Comparison of ENCODE assay signal across 9 cellular contexts in genomic region chr4:107734120-107734519, GRCh38. TPM values are rescaled to one million over a fixed set of nuclear protein-coding genes. Genes with fewer than 3 reads are reported as not detected.
DNase-seq lines count a peak whose midpoint lies in the region; ATAC-seq, FAIRE-seq and TF ChIP-seq lines count a peak whose summit lies in the region.
"Had no signal": no experiment of that assay in that cellular context is flagged by ENCODE, and none has a peak within 500 bp of the region (broad histone marks: within the 10 kb centered on the region; RNA-seq: fewer than 3 reads in every experiment).

No MANE protein-coding gene starts in this region.

- no peaks in the 10 kb centered on the region for H3K79me2 ChIP-seq in DND-41 (ENCODE audit: insufficient read depth, low read length)
- no peaks in the 10 kb centered on the region for H3K79me2 ChIP-seq in PC-9 (ENCODE audit: low read depth)
- no peaks in the 10 kb centered on the region for H3K79me2 ChIP-seq in keratinocyte (ENCODE audit: control insufficient read depth, insufficient read depth, low read length)

- CTCF ChIA-PET in PC-9 (lab: Charles Lee): no interaction called here

- no peaks in the 10 kb centered on the region for H3K9me2 ChIP-seq in PC-9 (ENCODE audit: insufficient read depth)

- peak; percentile 62; the same call in 1 of the 3 replicates for ATAC-seq in DND-41 (ENCODE audit: insufficient read depth, low read depth)
- no peak for ATAC-seq in HG03108 (IDR thresholded peaks at IDR 0.05; ENCODE audit: unreplicated experiment)
- no peak for ATAC-seq in GM19328 (IDR thresholded peaks at IDR 0.05; ENCODE audit: unreplicated experiment)

- FAIRE-seq in keratinocyte (lab: Jason Lieb, UNC): no peak

- DNase-seq in DND-41: no peak
- peak; percentile 7 for DNase-seq in HCEC 1CT
- DNase-seq in PC-9: no peak
- DNase-seq in keratinocyte (ENCODE audit: low read depth, low spot score): no peak
- no peak for DNase-seq in NCI-H446 (lab: John Stamatoyannopoulos, UW)
- DNase-seq in suprapubic skin (ENCODE audit: low spot score in 2 of 2): no peak
- DNase-seq: MV-4-11 had no signal

- dilution Hi-C loops in keratinocyte (cut with MboI; ENCODE audit: extremely low pct_ligation_motif_present, low sequenced_read_pairs): no loop called here

- peaks cover 6% of the 10 kb centered on the region for H3K27me3 ChIP-seq in DND-41 (ENCODE audit: insufficient read depth, low read length, poor library complexity)
- no peaks in the 10 kb centered on the region for H3K27me3 ChIP-seq in PC-9 (ENCODE audit: insufficient read depth, low read depth)
- no peaks in the 10 kb centered on the region for H3K27me3 ChIP-seq in keratinocyte (ENCODE audit: control insufficient read depth, extremely low read depth, insufficient read depth, low read length)
- H3K27me3 ChIP-seq in suprapubic skin: no peaks in the 10 kb centered on the region

- H2AFZ ChIP-seq in DND-41 (ENCODE audit: low read depth, low read length) (no peak overlapping the region), PC-9 (no peak overlapping the region), keratinocyte (ENCODE audit: control insufficient read depth, low read length) (no peak overlapping the region)

- TF ChIP-seq CTCF in DND-41 (IDR thresholded peaks at IDR 0.05; ENCODE audit: borderline replicate concordance, extremely low read depth, low read length, poor library complexity, severe bottlenecking): peak; percentile 46
- TF ChIP-seq CTCF in PC-9 (conservative IDR thresholded peaks at IDR 0.05): peak; percentile 27; the same call in 1 of the 2 replicates
- peak; percentile 23 to 51 (median 29) for TF ChIP-seq CTCF in keratinocyte (optimal IDR thresholded peaks at IDR 0.05 in 1 of 3, IDR thresholded peaks at IDR 0.05 in 1 of 3, conservative IDR thresholded peaks at IDR 0.05 in 1 of 3; ENCODE audit: extremely low read depth in 1 of 3, insufficient read depth in 2 of 3, low read length in 3 of 3)
- no peak for TF ChIP-seq CTCF in suprapubic skin (IDR thresholded peaks at IDR 0.05)

- no peaks in the 10 kb centered on the region for H4K20me1 ChIP-seq in DND-41 (ENCODE audit: insufficient read depth, low read length)
- no peaks in the 10 kb centered on the region for H4K20me1 ChIP-seq in PC-9 (ENCODE audit: insufficient read depth)
- no peaks in the 10 kb centered on the region for H4K20me1 ChIP-seq in keratinocyte (ENCODE audit: control insufficient read depth, extremely low read depth, insufficient read depth, low read length)

- intact Hi-C loops in PC-9 (cut with micrococcal nuclease; ENCODE audit: unreplicated experiment): no loop called here

- H3K4me1 ChIP-seq in DND-41 (ENCODE audit: insufficient read depth, low read length) (no peaks in the 10 kb centered on the region), PC-9 (replicated peaks; ENCODE audit: insufficient read depth) (no peaks in the 10 kb centered on the region), keratinocyte (ENCODE audit: control insufficient read depth, extremely low read depth, insufficient read depth, low read length) (no peaks in the 10 kb centered on the region), suprapubic skin (no peaks in the 10 kb centered on the region)

- TF ChIP-seq EP300 in suprapubic skin (IDR thresholded peaks at IDR 0.05): no peak

- H3K9me3 ChIP-seq in DND-41 (ENCODE audit: insufficient read depth, low read length, severe bottlenecking) (no peaks in the 10 kb centered on the region), PC-9 (ENCODE audit: insufficient read depth, low read depth) (no peaks in the 10 kb centered on the region), keratinocyte (ENCODE audit: control insufficient read depth, low read depth, low read length) (no peaks in the 10 kb centered on the region), suprapubic skin (no peaks in the 10 kb centered on the region)

- no peak for TF ChIP-seq POLR2A in suprapubic skin (IDR thresholded peaks at IDR 0.05)

- no peak overlapping the region for H3K4me3 ChIP-seq in DND-41 (ENCODE audit: low read depth in 1 of 2, low read length in 2 of 2)
- no peak overlapping the region for H3K4me3 ChIP-seq in PC-9
- H3K4me3 ChIP-seq in keratinocyte (ENCODE audit: control insufficient read depth in 2 of 3, extremely low read depth in 1 of 3, insufficient read depth in 2 of 3, low read depth in 1 of 3, low read length in 3 of 3): no peak overlapping the region
- H3K4me3 ChIP-seq in suprapubic skin: no peak overlapping the region

- WGBS in suprapubic skin: 59% methylated on average over 3 of the region's 3 CpGs

- no peaks in the 10 kb centered on the region for H3F3A ChIP-seq in PC-9 (ENCODE audit: insufficient read depth, low read depth)

- no peak overlapping the region for H3K27ac ChIP-seq in DND-41 (ENCODE audit: low read length)
- no peak overlapping the region for H3K27ac ChIP-seq in PC-9
- no peak overlapping the region for H3K27ac ChIP-seq in keratinocyte (ENCODE audit: control insufficient read depth, insufficient read depth, low read length)
- no peak overlapping the region for H3K27ac ChIP-seq in suprapubic skin

- H3K9me1 ChIP-seq in keratinocyte (ENCODE audit: control insufficient read depth, extremely low read depth, insufficient read depth, low read length): no peaks in the 10 kb centered on the region

- H3K36me3 ChIP-seq in DND-41 (ENCODE audit: insufficient read depth, low read length) (no peaks in the 10 kb centered on the region), PC-9 (ENCODE audit: low read depth) (no peaks in the 10 kb centered on the region), keratinocyte (ENCODE audit: control insufficient read depth in 2 of 2, extremely low read depth in 1 of 2, insufficient read depth in 2 of 2, low read length in 2 of 2) (no peaks in the 10 kb centered on the region), suprapubic skin (no peaks in the 10 kb centered on the region)

- BruUV-seq in PC-9 (replicated peaks; lab: Mats Ljungman, UMichigan): no TSS peak

- POLR2A ChIA-PET in PC-9 (lab: Charles Lee; ENCODE audit: unreplicated experiment): no interaction called here

- H3K4me2 ChIP-seq in DND-41 (ENCODE audit: insufficient read depth, low read length): no peak overlapping the region
- no peak overlapping the region for H3K4me2 ChIP-seq in PC-9
- H3K4me2 ChIP-seq in keratinocyte (ENCODE audit: control insufficient read depth, extremely low read depth, insufficient read depth, low read depth, low read length): no peak overlapping the region

- H3K9ac ChIP-seq in DND-41 (ENCODE audit: low read depth, low read length): no peak overlapping the region
- no peak overlapping the region for H3K9ac ChIP-seq in keratinocyte (ENCODE audit: control insufficient read depth, extremely low read depth, insufficient read depth, low read length)

RNA-seq across cellular contexts. Expression of gene PAPSS1, which starts 14.1 kb away (rescaled TPM):
- total RNA-seq in PC-9 (2021) (18.8 and 26.8 TPM in 2 replicates), suprapubic skin (10 to 100 TPM; 44.4 to 58.4 (median 52.0) TPM)
- 87.0 to 95.2 TPM (median 91.9 TPM) in 3 replicates for polyA plus RNA-seq in keratinocyte
- 45.9 TPM for polyA plus RNA-seq in keratinocyte (2011; ENCODE audit: low read depth)
- polyA plus RNA-seq in keratinocyte (2011; cell fraction: cytosol; rRNA removed): 63.4 and 83.0 TPM in 2 replicates
- polyA plus RNA-seq in keratinocyte (2011; cell fraction: nucleus; rRNA removed): 83.2 and 96.4 TPM in 2 replicates
- 30.3 and 60.7 TPM in 2 replicates for polyA plus RNA-seq in keratinocyte (2012; ENCODE audit: low replicate concordance)
- polyA minus RNA-seq in keratinocyte: 33.0 to 111 TPM (median 86.9 TPM) in 3 replicates
- 56.8 TPM for polyA minus RNA-seq in keratinocyte (2011; cell fraction: cytosol; rRNA and poly(A)+ RNA removed)
- 49.4 and 76.5 TPM in 2 replicates for polyA minus RNA-seq in keratinocyte (2011; cell fraction: nucleus; rRNA and poly(A)+ RNA removed)

Comparison
In these comparisons a context has a peak if more than half of its experiments do, and no peak if none do; other contexts are left out.
1. CTCF ChIP-seq: peak in DND-41 (single experiment), PC-9 (single experiment) and keratinocyte (3 of 3); none in suprapubic skin (0 of 2).